In the genomic region with DNA sequence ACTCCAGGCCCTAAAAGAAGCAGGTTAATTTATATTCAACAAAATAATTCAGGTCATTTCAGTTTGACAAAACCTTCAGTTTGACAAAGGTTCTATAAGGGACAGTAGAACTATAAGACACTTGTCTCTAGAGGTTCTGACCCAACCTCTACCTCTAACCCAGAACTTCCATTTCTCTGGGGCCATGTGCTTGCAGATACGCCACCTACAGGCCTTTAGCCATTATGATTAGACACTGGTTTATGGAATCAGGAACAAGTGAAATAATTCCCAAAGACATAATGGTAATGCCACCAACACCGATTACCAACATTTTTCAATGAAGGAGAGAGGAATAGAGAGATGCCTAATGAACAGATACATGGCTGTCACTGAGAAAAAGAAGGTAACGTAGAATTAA, we compare ENCODE assay signal across 1 cellular context.
A peak's percentile ranks its signal among the peaks of the same experiment; 100 is the strongest.
TF ChIP-seq lines count a peak whose summit lies in the region.

No MANE protein-coding gene starts in this region.

TF ChIP-seq in GM23338, 12 proteins besides CTCF, POLR2A, EP300 and RAD21 (continued from another document):
- TF ChIP-seq, protein P1, sequence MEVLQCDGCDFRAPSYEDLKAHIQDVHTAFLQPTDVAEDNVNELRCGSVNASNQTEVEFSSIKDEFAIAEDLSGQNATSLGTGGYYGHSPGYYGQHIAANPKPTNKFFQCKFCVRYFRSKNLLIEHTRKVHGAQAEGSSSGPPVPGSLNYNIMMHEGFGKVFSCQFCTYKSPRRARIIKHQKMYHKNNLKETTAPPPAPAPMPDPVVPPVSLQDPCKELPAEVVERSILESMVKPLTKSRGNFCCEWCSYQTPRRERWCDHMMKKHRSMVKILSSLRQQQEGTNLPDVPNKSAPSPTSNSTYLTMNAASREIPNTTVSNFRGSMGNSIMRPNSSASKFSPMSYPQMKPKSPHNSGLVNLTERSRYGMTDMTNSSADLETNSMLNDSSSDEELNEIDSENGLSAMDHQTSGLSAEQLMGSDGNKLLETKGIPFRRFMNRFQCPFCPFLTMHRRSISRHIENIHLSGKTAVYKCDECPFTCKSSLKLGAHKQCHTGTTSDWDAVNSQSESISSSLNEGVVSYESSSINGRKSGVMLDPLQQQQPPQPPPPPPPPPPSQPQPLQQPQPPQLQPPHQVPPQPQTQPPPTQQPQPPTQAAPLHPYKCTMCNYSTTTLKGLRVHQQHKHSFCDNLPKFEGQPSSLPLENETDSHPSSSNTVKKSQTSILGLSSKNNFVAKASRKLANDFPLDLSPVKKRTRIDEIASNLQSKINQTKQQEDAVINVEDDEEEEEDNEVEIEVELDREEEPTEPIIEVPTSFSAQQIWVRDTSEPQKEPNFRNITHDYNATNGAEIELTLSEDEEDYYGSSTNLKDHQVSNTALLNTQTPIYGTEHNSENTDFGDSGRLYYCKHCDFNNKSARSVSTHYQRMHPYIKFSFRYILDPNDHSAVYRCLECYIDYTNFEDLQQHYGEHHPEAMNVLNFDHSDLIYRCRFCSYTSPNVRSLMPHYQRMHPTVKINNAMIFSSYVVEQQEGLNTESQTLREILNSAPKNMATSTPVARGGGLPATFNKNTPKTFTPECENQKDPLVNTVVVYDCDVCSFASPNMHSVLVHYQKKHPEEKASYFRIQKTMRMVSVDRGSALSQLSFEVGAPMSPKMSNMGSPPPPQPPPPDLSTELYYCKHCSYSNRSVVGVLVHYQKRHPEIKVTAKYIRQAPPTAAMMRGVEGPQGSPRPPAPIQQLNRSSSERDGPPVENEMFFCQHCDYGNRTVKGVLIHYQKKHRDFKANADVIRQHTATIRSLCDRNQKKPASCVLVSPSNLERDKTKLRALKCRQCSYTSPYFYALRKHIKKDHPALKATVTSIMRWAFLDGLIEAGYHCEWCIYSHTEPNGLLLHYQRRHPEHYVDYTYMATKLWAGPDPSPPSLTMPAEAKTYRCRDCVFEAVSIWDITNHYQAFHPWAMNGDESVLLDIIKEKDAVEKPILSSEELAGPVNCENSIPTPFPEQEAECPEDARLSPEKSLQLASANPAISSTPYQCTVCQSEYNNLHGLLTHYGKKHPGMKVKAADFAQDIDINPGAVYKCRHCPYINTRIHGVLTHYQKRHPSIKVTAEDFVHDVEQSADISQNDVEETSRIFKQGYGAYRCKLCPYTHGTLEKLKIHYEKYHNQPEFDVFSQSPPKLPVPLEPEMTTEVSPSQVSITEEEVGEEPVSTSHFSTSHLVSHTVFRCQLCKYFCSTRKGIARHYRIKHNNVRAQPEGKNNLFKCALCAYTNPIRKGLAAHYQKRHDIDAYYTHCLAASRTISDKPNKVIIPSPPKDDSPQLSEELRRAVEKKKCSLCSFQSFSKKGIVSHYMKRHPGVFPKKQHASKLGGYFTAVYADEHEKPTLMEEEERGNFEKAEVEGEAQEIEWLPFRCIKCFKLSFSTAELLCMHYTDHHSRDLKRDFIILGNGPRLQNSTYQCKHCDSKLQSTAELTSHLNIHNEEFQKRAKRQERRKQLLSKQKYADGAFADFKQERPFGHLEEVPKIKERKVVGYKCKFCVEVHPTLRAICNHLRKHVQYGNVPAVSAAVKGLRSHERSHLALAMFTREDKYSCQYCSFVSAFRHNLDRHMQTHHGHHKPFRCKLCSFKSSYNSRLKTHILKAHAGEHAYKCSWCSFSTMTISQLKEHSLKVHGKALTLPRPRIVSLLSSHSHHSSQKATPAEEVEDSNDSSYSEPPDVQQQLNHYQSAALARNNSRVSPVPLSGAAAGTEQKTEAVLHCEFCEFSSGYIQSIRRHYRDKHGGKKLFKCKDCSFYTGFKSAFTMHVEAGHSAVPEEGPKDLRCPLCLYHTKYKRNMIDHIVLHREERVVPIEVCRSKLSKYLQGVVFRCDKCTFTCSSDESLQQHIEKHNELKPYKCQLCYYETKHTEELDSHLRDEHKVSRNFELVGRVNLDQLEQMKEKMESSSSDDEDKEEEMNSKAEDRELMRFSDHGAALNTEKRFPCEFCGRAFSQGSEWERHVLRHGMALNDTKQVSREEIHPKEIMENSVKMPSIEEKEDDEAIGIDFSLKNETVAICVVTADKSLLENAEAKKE (CRISPR knock-in tag; IDR thresholded peaks at IDR 0.05): peak; percentile 11; the same call in 1 of the 2 replicates
TF ChIP-seq in GM23338: peak in this region for 1.
